28 cellular contexts compared by ENCODE assay signal in the genomic region with DNA sequence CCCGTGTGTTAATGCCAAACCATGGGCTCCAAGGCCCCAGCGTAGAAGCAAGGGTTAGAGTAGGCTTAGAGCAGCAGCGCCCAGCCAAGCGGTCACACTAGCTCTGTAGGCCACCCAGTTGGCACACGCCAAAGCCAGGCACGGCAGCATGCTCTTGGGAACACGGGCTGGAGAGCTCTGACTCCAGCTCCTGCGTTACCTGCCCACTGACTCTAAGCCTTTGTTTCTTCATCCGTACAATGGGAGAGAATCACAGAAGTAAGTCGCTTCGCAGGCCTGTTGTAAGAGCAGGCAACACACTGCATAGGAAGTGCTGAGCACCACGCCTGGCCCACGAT.
"Had no signal": no experiment of that assay in that cellular context is flagged by ENCODE, and none has a peak within 500 bp of the region (broad histone marks: within the 10 kb centered on the region; RNA-seq: fewer than 3 reads in every experiment).

No MANE protein-coding gene starts in this region.

- ATAC-seq: naive thymus-derived CD8-positive, alpha-beta T cell; psoas muscle; right cardiac atrium; right lobe of liver; stimulated activated memory B cell treated with anti-CD40 and anti-IgM and Interleukin-4, amounts not matched to agents 10 μg/mL and 1 μg/mL and 100 μg/mL, for 72 hours; stimulated activated naive CD8-positive, alpha-beta T cell treated with anti-CD3 and anti-CD28 coated beads, Interleukin-15, amount 100 ng/mL, for 72 hours; stimulated activated naive CD8-positive, alpha-beta T cell treated with anti-CD3 and anti-CD28 coated beads, Interleukin-15, Interleukin-2, amounts not matched to agents 100 U/mL and 50 U/mL, for 24 hours; upper lobe of right lung had no signal

- H3K36me3 ChIP-seq: ovary, right lobe of liver, spleen, suprapubic skin, tibial artery, transverse colon, upper lobe of right lung, vagina had no signal

- H3K9me3 ChIP-seq: ovary, psoas muscle, right lobe of liver, spleen, suprapubic skin, testis, tibial artery, transverse colon, upper lobe of right lung, vagina had no signal

- H3K27ac ChIP-seq: ovary, parathyroid adenoma, psoas muscle, right lobe of liver, skin epidermis, spleen, suprapubic skin, testis, tibial artery, transverse colon, upper lobe of right lung, vagina had no signal

- H3K27me3 ChIP-seq: ovary, right lobe of liver, testis, tibial artery, upper lobe of right lung, vagina had no signal

- H3K4me1 ChIP-seq: parathyroid adenoma, psoas muscle, right lobe of liver, spleen, suprapubic skin, testis, tibial artery, transverse colon, upper lobe of right lung, vagina had no signal

- H3K4me3 ChIP-seq: ovary, psoas muscle, right lobe of liver, skin epidermis, smooth muscle cell, spleen, suprapubic skin, testis, tibial artery, transverse colon, upper lobe of right lung, vagina had no signal

- DNase-seq: naive B cell; naive thymus-derived CD8-positive, alpha-beta T cell; nephron progenitor cell; occipital lobe; ovary; psoas muscle; right cardiac atrium; right lobe of liver; spleen; stimulated activated CD4-positive, alpha-beta T cell treated with anti-CD3 and anti-CD28 coated beads, Interleukin-15, amount 100 ng/mL, for 24 hours; stimulated activated CD4-positive, alpha-beta T cell treated with anti-CD3 and anti-CD28 coated beads, Interleukin-2, amount 100 ng/mL, for 24 hours; stimulated activated CD4-positive, alpha-beta T cell treated with anti-CD3 and anti-CD28 coated beads, Interleukin-2, amount 100 ng/mL, for 48 hours; stimulated activated CD4-positive, alpha-beta T cell treated with anti-CD3 and anti-CD28 coated beads, Interleukin-4, amount 100 ng/mL, for 4 hours; stimulated activated CD8-positive, alpha-beta memory T cell treated with anti-CD3 and anti-CD28 coated beads, Interleukin-4, amount 100 ng/mL, for 48 hours; stimulated activated naive CD4-positive, alpha-beta T cell; stimulated activated naive CD8-positive, alpha-beta T cell treated with anti-CD3 and anti-CD28 coated beads, Interleukin-15, amount 100 ng/mL, for 72 hours; stimulated activated naive CD8-positive, alpha-beta T cell treated with anti-CD3 and anti-CD28 coated beads, Interleukin-15, Interleukin-2, amounts not matched to agents 100 U/mL and 50 U/mL, for 24 hours; substantia nigra; testis; tibial artery; transverse colon; upper lobe of right lung had no signal
